14 cellular contexts compared by ENCODE assay signal in genomic region chr5:148966348-148966747, GRCh38.
DNase-seq lines count a peak whose midpoint lies in the region; ATAC-seq and TF ChIP-seq lines count a peak whose summit lies in the region.
"Had no signal": no experiment of that assay in that cellular context is flagged by ENCODE, and none has a peak within 500 bp of the region (broad histone marks: within the 10 kb centered on the region; RNA-seq: fewer than 3 reads in every experiment).

No MANE protein-coding gene starts in this region.

- peak overlapping the region; percentile 94 for H3K27ac ChIP-seq in ACC112 (ENCODE audit: low read depth, low read length)
- peak overlapping the region; percentile 75 to 77 for H3K27ac ChIP-seq in ascending aorta
- peak overlapping the region; percentile 18 to 79 (median 66) for H3K27ac ChIP-seq in heart left ventricle
- H3K27ac ChIP-seq in prostate gland: peak overlapping the region; percentile 56 to 60
- H3K27ac ChIP-seq in Peyer's patch: no peak overlapping the region
- H3K27ac ChIP-seq: right lobe of liver had no signal

- H3K27me3 ChIP-seq in ACC112 (ENCODE audit: insufficient read depth, low read length): no peaks in the 10 kb centered on the region
- H3K27me3 ChIP-seq in ascending aorta: no peaks in the 10 kb centered on the region
- no peaks in the 10 kb centered on the region for H3K27me3 ChIP-seq in heart left ventricle
- no peaks in the 10 kb centered on the region for H3K27me3 ChIP-seq in prostate gland (replicated peaks; ENCODE audit: insufficient read depth)
- H3K27me3 ChIP-seq in Peyer's patch: no peaks in the 10 kb centered on the region
- H3K27me3 ChIP-seq: right lobe of liver, tibial nerve had no signal

- TF ChIP-seq POLR2A in heart left ventricle (IDR thresholded peaks at IDR 0.05): no peak
- TF ChIP-seq POLR2A in prostate gland (IDR thresholded peaks at IDR 0.05): no peak
- no peak for TF ChIP-seq POLR2A in Peyer's patch (IDR thresholded peaks at IDR 0.05)

- DNase-seq in ascending aorta (ENCODE audit: low spot score in 2 of 2) (no peak), heart left ventricle (no peak), prostate gland (ENCODE audit: low spot score) (peak; percentile 82), NCI-H774 (lab: John Stamatoyannopoulos, UW) (no peak), Peyer's patch (no peak)
- DNase-seq in activated CD4-positive, alpha-beta T cell treated with anti-CD3 and anti-CD28 coated beads, Interleukin-2, amount 50 U/mL, for 48 hours: no peak
- DNase-seq: activated CD8-positive, alpha-beta T cell treated with anti-CD3 and anti-CD28 coated beads for 36 hours; activated gamma-delta T cell treated with Interleukin-2 at 50 U/mL for 16 hours; COR-L47; OCI-M1 had no signal

- H3K9me3 ChIP-seq in ascending aorta (no peaks in the 10 kb centered on the region), heart left ventricle (no peaks in the 10 kb centered on the region), prostate gland (no peaks in the 10 kb centered on the region), Peyer's patch (no peaks in the 10 kb centered on the region)
- H3K9me3 ChIP-seq: right lobe of liver, tibial nerve had no signal

- H3K4me3 ChIP-seq in ACC112 (ENCODE audit: low read depth, low read length) (no peak overlapping the region), ascending aorta (no peak overlapping the region), heart left ventricle (no peak overlapping the region), prostate gland (no peak overlapping the region), Peyer's patch (no peak overlapping the region)
- H3K4me3 ChIP-seq: right lobe of liver, tibial nerve had no signal

- H2AFZ ChIP-seq in ACC112 (ENCODE audit: low read length, unreplicated experiment): no peak overlapping the region

- H3K4me1 ChIP-seq in ACC112 (ENCODE audit: control insufficient read depth, insufficient read depth, low read length, unreplicated experiment) (peaks cover 66% of the 10 kb centered on the region), ascending aorta (peaks cover 5 to 34% of the 10 kb centered on the region in 2 donors), heart left ventricle (peaks cover 0 to 55% (median 15%) of the 10 kb centered on the region in 12 donors), prostate gland (replicated peaks) (peaks cover 16% of the 10 kb centered on the region), Peyer's patch (peaks cover 0 to 5% (median 0%) of the 10 kb centered on the region in 4 donors)

- TF ChIP-seq CTCF in ascending aorta (IDR thresholded peaks at IDR 0.05): no peak
- no peak for TF ChIP-seq CTCF in heart left ventricle (IDR thresholded peaks at IDR 0.05)
- TF ChIP-seq CTCF in prostate gland (IDR thresholded peaks at IDR 0.05): no peak
- no peak for TF ChIP-seq CTCF in Peyer's patch (IDR thresholded peaks at IDR 0.05)

- H3K36me3 ChIP-seq in ACC112 (ENCODE audit: insufficient read depth, low read length) (no peaks in the 10 kb centered on the region), ascending aorta (no peaks in the 10 kb centered on the region), heart left ventricle (no peaks in the 10 kb centered on the region), prostate gland (no peaks in the 10 kb centered on the region), Peyer's patch (no peaks in the 10 kb centered on the region)
- H3K36me3 ChIP-seq: right lobe of liver, tibial nerve had no signal

- WGBS in heart left ventricle, 4 donors: 65 to 71% (median 67%) methylated on average over 4 of the region's 4 CpGs
- WGBS in prostate gland: 56% methylated on average over 4 of the region's 4 CpGs

- no peaks in the 10 kb centered on the region for H3K79me2 ChIP-seq in ACC112 (ENCODE audit: control insufficient read depth, insufficient read depth, low read length, unreplicated experiment)

- peak; percentile 21 to 44 (median 30) for ATAC-seq in heart left ventricle
- no peak for ATAC-seq in GM19463 (IDR thresholded peaks at IDR 0.05; ENCODE audit: unreplicated experiment)
- ATAC-seq: activated CD8-positive, alpha-beta T cell treated with anti-CD3 and anti-CD28 coated beads for 36 hours had no signal

- intact Hi-C loops in ascending aorta (cut with DNase I): loop anchor here (5.0 to 10.0 kb wide), 4 partner anchors 64 to 1064 kb away; partner anchors contain the start of gene FBXO38
- intact Hi-C loops in heart left ventricle (cut with DNase I): loop anchor here in 1 of 10 donors (5.0 kb wide), 2 partner anchors 36 to 139 kb away; partner anchors contain the start of gene ADRB2
- intact Hi-C loops in prostate gland (cut with DNase I): no loop called here

Comparison
In these comparisons a context has a peak if more than half of its experiments do, and no peak if none do; other contexts are left out.
1. H3K27ac ChIP-seq: peak in ACC112 (single experiment), ascending aorta (2 of 2), heart left ventricle (12 of 12) and prostate gland (2 of 2); none in Peyer's patch (0 of 4).